1 cellular context compared by ENCODE assay signal in genomic region chr4:119209586-119209985, GRCh38.
TF ChIP-seq lines count a peak whose summit lies in the region.

No MANE protein-coding gene starts in this region.

TF ChIP-seq in HCT116, 20 proteins besides CTCF, POLR2A, EP300 and RAD21:
- TF ChIP-seq EGR1 (IDR thresholded peaks at IDR 0.05; ENCODE audit: low read depth) (no peak), ZNF274 (IDR thresholded peaks at IDR 0.05; ENCODE audit: low read depth, low read length) (no peak), ELF1 (IDR thresholded peaks at IDR 0.05; ENCODE audit: borderline replicate concordance, low read depth) (no peak), FOSL1 (IDR thresholded peaks at IDR 0.05; ENCODE audit: low read depth) (no peak), EZH2 (IDR thresholded peaks at IDR 0.05) (no peak), REST (IDR thresholded peaks at IDR 0.05; ENCODE audit: low read depth) (no peak), TCF7L2 (IDR thresholded peaks at IDR 0.05; ENCODE audit: borderline replicate concordance, extremely low read depth, insufficient read depth, insufficient read length) (no peak)
- TF ChIP-seq, protein P1, sequence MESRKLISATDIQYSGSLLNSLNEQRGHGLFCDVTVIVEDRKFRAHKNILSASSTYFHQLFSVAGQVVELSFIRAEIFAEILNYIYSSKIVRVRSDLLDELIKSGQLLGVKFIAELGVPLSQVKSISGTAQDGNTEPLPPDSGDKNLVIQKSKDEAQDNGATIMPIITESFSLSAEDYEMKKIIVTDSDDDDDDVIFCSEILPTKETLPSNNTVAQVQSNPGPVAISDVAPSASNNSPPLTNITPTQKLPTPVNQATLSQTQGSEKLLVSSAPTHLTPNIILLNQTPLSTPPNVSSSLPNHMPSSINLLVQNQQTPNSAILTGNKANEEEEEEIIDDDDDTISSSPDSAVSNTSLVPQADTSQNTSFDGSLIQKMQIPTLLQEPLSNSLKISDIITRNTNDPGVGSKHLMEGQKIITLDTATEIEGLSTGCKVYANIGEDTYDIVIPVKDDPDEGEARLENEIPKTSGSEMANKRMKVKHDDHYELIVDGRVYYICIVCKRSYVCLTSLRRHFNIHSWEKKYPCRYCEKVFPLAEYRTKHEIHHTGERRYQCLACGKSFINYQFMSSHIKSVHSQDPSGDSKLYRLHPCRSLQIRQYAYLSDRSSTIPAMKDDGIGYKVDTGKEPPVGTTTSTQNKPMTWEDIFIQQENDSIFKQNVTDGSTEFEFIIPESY (IDR thresholded peaks at IDR 0.05; ENCODE audit: extremely low read depth, insufficient replicate concordance, low read length), result no peak
TF ChIP-seq in HCT116: peak in this region for 0.
